In genomic region chr2:98382739-98383138, GRCh38 we compare ENCODE assay signal across 17 cellular contexts. TPM values are rescaled to one million over a fixed set of nuclear protein-coding genes. Genes with fewer than 3 reads are reported as not detected.
A peak's percentile ranks its signal among the peaks of the same experiment; 100 is the strongest.
DNase-seq lines count a peak whose midpoint lies in the region; ATAC-seq and TF ChIP-seq lines count a peak whose summit lies in the region.
"Had no signal": no experiment of that assay in that cellular context is flagged by ENCODE, and none has a peak within 500 bp of the region (broad histone marks: within the 10 kb centered on the region; RNA-seq: fewer than 3 reads in every experiment).

No MANE protein-coding gene starts in this region.

- intact Hi-C loops in transverse colon (cut with DNase I; ENCODE audit: low total_unique reads): loop anchor here (2.0 kb wide), 1 partner anchor 578 kb away; no protein-coding TSS in a partner anchor
- intact Hi-C loops in sciatic nerve (cut with DNase I): loop anchor here (5.0 kb wide), 1 partner anchor 575 kb away; no protein-coding TSS in a partner anchor

- peak overlapping the region; percentile 68 for H2BK12ac ChIP-seq in neuronal stem cell (ENCODE audit: low read length)

- no peak overlapping the region for H3K18ac ChIP-seq in neuronal stem cell (ENCODE audit: low read length)

- no peak overlapping the region for H2AK5ac ChIP-seq in neuronal stem cell (ENCODE audit: low read depth, low read length)

- no peak overlapping the region for H4K91ac ChIP-seq in neuronal stem cell (ENCODE audit: low read depth, low read length, poor library complexity)

- H3K36me3 ChIP-seq in H7 (replicated peaks; ENCODE audit: control insufficient read depth, insufficient read depth, low read length) (no peaks in the 10 kb centered on the region), HUES6 (ENCODE audit: control insufficient read depth, insufficient read depth, low read length) (no peaks in the 10 kb centered on the region), iPS-20b (ENCODE audit: insufficient read depth, low read depth, low read length) (no peaks in the 10 kb centered on the region), neuronal stem cell (replicated peaks in 1 of 2; ENCODE audit: control insufficient read depth in 2 of 2, insufficient read depth in 2 of 2, low read length in 2 of 2) (no peaks in the 10 kb centered on the region), transverse colon (no peaks in the 10 kb centered on the region)
- H3K36me3 ChIP-seq: HAP-1 had no signal

- H3K14ac ChIP-seq in neuronal stem cell (ENCODE audit: low read length): peak overlapping the region; percentile 65

- H3K9ac ChIP-seq in HUES6 (ENCODE audit: low read length) (peak overlapping the region; percentile 28), iPS-20b (ENCODE audit: low read depth, low read length) (no peak overlapping the region), neuronal stem cell (ENCODE audit: low read depth, low read length, poor library complexity) (no peak overlapping the region)

- in situ Hi-C loops in transverse colon (cut with MboI; ENCODE audit: low pct_ligation_motif_present in 1 of 4, low pct_unique_long_range_greater_than_20kb in 1 of 4, low sequenced_read_pairs in 3 of 4): loop anchor here in 3 of 4 donors (10.0 to 25.0 kb wide), 2 partner anchors 570 to 578 kb away; no protein-coding TSS in a partner anchor

- no peak overlapping the region for H3K4me3 ChIP-seq in H7 (ENCODE audit: insufficient read depth, low read depth, low read length)
- no peak overlapping the region for H3K4me3 ChIP-seq in HUES6 (ENCODE audit: low read depth, low read length)
- peak overlapping the region; percentile 36 for H3K4me3 ChIP-seq in iPS-20b (ENCODE audit: low read length)
- H3K4me3 ChIP-seq in neuronal stem cell (ENCODE audit: low read length in 2 of 2): no peak overlapping the region
- H3K4me3 ChIP-seq in transverse colon: no peak overlapping the region
- H3K4me3 ChIP-seq: HAP-1 had no signal

- H2AFZ ChIP-seq in neuronal stem cell (ENCODE audit: low read length): no peak overlapping the region

- no peak overlapping the region for H2BK15ac ChIP-seq in neuronal stem cell (ENCODE audit: low read length)

- DNase-seq in H7: peak; percentile 28
- DNase-seq in neuronal stem cell (ENCODE audit: low spot score): no peak
- DNase-seq in SW480 (ENCODE audit: low spot score): no peak
- DNase-seq in transverse colon: no peak
- DNase-seq in sciatic nerve (ENCODE audit: low spot score): no peak
- DNase-seq: AML-193; Caco-2; CD4-positive, alpha-beta T cell; DMS153; DMS79; GDM1; GOT3 had no signal

- H3K4me2 ChIP-seq in neuronal stem cell (ENCODE audit: insufficient read depth, low read length, poor library complexity, severe bottlenecking): no peak overlapping the region

- no peak for ATAC-seq in sciatic nerve

- TF ChIP-seq POLR2A in transverse colon (IDR thresholded peaks at IDR 0.05): no peak

- no peaks in the 10 kb centered on the region for H3K9me3 ChIP-seq in HUES6 (ENCODE audit: control insufficient read depth, insufficient read depth, low read depth, low read length)
- H3K9me3 ChIP-seq in iPS-20b (ENCODE audit: insufficient read depth, low read depth, low read length): no peaks in the 10 kb centered on the region
- no peaks in the 10 kb centered on the region for H3K9me3 ChIP-seq in neuronal stem cell (replicated peaks in 1 of 2; ENCODE audit: control insufficient read depth in 2 of 2, insufficient read depth in 1 of 2, low read depth in 1 of 2, low read length in 2 of 2)
- H3K9me3 ChIP-seq in transverse colon: no peaks in the 10 kb centered on the region
- H3K9me3 ChIP-seq: Caco-2, HAP-1 had no signal

- H3K4ac ChIP-seq in neuronal stem cell (ENCODE audit: low read length): no peak overlapping the region

- no peak overlapping the region for H2BK5ac ChIP-seq in neuronal stem cell (ENCODE audit: low read length)

- H3K23ac ChIP-seq in neuronal stem cell (ENCODE audit: low read depth, low read length, poor library complexity): no peak overlapping the region

- peaks cover 10% of the 10 kb centered on the region; the same call in 1 of the 2 replicates for H3K4me1 ChIP-seq in HUES6 (ENCODE audit: control insufficient read depth, insufficient read depth, low read length)
- H3K4me1 ChIP-seq in iPS-20b (ENCODE audit: insufficient read depth, low read length): peaks cover 4% of the 10 kb centered on the region; the same call in 1 of the 2 replicates
- peaks cover 2 to 4% of the 10 kb centered on the region in 2 donors for H3K4me1 ChIP-seq in neuronal stem cell (ENCODE audit: control insufficient read depth in 2 of 2, insufficient read depth in 1 of 2, low read depth in 1 of 2, low read length in 2 of 2)
- peaks cover 0 to 10% (median 4%) of the 10 kb centered on the region in 4 donors for H3K4me1 ChIP-seq in transverse colon
- H3K4me1 ChIP-seq: Caco-2 had no signal

- no peak for TF ChIP-seq EP300 in transverse colon (IDR thresholded peaks at IDR 0.05; ENCODE audit: low read depth)

- H2BK120ac ChIP-seq in neuronal stem cell (ENCODE audit: low read depth, low read length): no peak overlapping the region

- TF ChIP-seq CTCF in transverse colon (IDR thresholded peaks at IDR 0.05): no peak

- H3K27me3 ChIP-seq in H7 (ENCODE audit: control insufficient read depth, insufficient read depth, low read length) (peaks cover 11% of the 10 kb centered on the region), HUES6 (ENCODE audit: control insufficient read depth, insufficient read depth, low read length) (peaks cover 25% of the 10 kb centered on the region; the same call in 1 of the 2 replicates), iPS-20b (ENCODE audit: insufficient read depth, low read length) (peaks cover 13% of the 10 kb centered on the region; the same call in 1 of the 2 replicates), neuronal stem cell (ENCODE audit: control insufficient read depth in 3 of 3, insufficient read depth in 3 of 3, low read depth in 1 of 3, low read length in 3 of 3) (peaks cover 0 to 15% (median 0%) of the 10 kb centered on the region in 3 experiments), transverse colon (no peaks in the 10 kb centered on the region)

- no peaks in the 10 kb centered on the region for H3K79me1 ChIP-seq in neuronal stem cell (ENCODE audit: low read depth, low read length)

- H4K8ac ChIP-seq in neuronal stem cell (ENCODE audit: low read depth, low read length): no peak overlapping the region

- WGBS in neuronal stem cell (ENCODE audit: extremely low coverage in 2 of 2, insufficient read length in 2 of 2, insufficient replicate concordance in 1 of 2), 2 donors: no CpG with 5 or more reads among the region's 7 CpGs
- WGBS in transverse colon (ENCODE audit: low coverage in 1 of 2), 2 donors: 86 to 100% methylated on average over 1 to 7 of the region's 7 CpGs

- H3K27ac ChIP-seq in HUES6 (ENCODE audit: low read depth, low read length) (no peak overlapping the region), iPS-20b (ENCODE audit: low read length) (no peak overlapping the region), neuronal stem cell (replicated peaks; ENCODE audit: low read length) (no peak overlapping the region), transverse colon (no peak overlapping the region)

RNA-seq across cellular contexts. Expression of gene CNGA3, which starts 36.5 kb away (rescaled TPM):
- 0.10 TPM in 1 of 2 replicates, not detected in the other for total RNA-seq in H7 (2014; rRNA removed; shearing (Covaris generic))
- not detected for polyA plus RNA-seq in neuronal stem cell (2013, experiment 1 of 2)
- polyA plus RNA-seq in neuronal stem cell (2013, experiment 2 of 2): not detected
- total RNA-seq in transverse colon (1 to 10 TPM in 2 of 4 donors, under 1 TPM in 1, not detected in 1; 0.40 to 1.8 (median 1.6) TPM), sciatic nerve (not detected)
- total RNA-seq: Caco-2; CD4-positive, alpha-beta T cell; Daoy had no signal
- polyA plus RNA-seq: BJ had no signal
